ENCODE assay signal across 23 cellular contexts in the genomic region with DNA sequence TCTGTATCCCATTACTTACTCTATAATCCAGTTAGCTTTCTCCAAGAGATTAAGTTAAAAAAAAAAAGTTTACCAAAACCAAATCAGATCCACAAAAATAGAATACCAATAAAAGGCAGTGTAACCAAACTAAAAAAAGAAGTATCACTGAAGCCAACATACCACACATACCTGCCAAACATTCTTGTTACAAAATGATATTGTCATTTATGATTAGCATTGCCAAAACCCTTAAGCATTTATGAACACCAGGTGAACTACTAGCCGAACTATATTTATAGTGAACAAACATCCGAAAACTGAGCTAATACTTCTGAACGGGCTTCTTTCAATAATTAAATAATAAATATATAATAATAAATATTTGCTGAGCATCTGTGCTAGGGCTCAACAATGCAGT. TPM values are rescaled to one million over a fixed set of nuclear protein-coding genes. Genes with fewer than 3 reads are reported as not detected.
"Had no signal": no experiment of that assay in that cellular context is flagged by ENCODE, and none has a peak within 500 bp of the region (broad histone marks: within the 10 kb centered on the region; RNA-seq: fewer than 3 reads in every experiment).

No MANE protein-coding gene starts in this region.

- H3K4me3 Mint-ChIP-seq: activated naive CD8-positive, alpha-beta T cell; activated T-cell treated with anti-CD3 and anti-CD28 coated beads, Interleukin-2, amount 50 U/mL, for 4 hours; central memory CD8-positive, alpha-beta T cell; mesothelial cell of epicardium; natural killer cell; stimulated activated naive CD8-positive, alpha-beta T cell treated with anti-CD3 and anti-CD28 coated beads, Interleukin-15, Interleukin-2, amounts not matched to agents 100 ng/mL and 50 ng/mL, for 24 hours; WTC11 had no signal

- DNase-seq: activated CD8-positive, alpha-beta memory T cell treated with anti-CD3 and anti-CD28 coated beads, Interleukin-2, amount 50 U/mL, for 48 hours; activated naive CD4-positive, alpha-beta T cell; activated T-cell treated with anti-CD3 and anti-CD28 coated beads, Interleukin-2, amount 50 U/mL, for 4 hours; adrenal gland; brain microvascular endothelial cell; colonic mucosa; kidney; natural killer cell; stimulated activated CD4-positive, alpha-beta T cell treated with anti-CD3 and anti-CD28 coated beads, Interleukin-1b, Interleukin-23, amount 100 ng/mL, for 48 hours; T-helper 1 cell; T-helper 9 cell; thyroid gland; upper lobe of right lung had no signal

- H3K27me3 ChIP-seq: adrenal gland, ascending aorta, brain microvascular endothelial cell, colonic mucosa, dorsolateral prefrontal cortex, thyroid gland, upper lobe of right lung had no signal

- H3K9me3 ChIP-seq: adrenal gland, ascending aorta, colonic mucosa, thyroid gland, upper lobe of right lung had no signal

- H3K4me1 ChIP-seq: adrenal gland, colonic mucosa, upper lobe of right lung had no signal

- H3K27me3 Mint-ChIP-seq: activated naive CD8-positive, alpha-beta T cell; central memory CD8-positive, alpha-beta T cell; progenitor cell of endocrine pancreas; stimulated activated naive CD8-positive, alpha-beta T cell treated with anti-CD3 and anti-CD28 coated beads, Interleukin-15, Interleukin-2, amounts not matched to agents 100 ng/mL and 50 ng/mL, for 24 hours had no signal

- H3K36me3 ChIP-seq: colonic mucosa had no signal

- H3K9me3 Mint-ChIP-seq: activated T-cell treated with anti-CD3 and anti-CD28 coated beads, Interleukin-2, amount 50 U/mL, for 4 hours; activated T-helper 2 cell treated with anti-CD3 and anti-CD28 coated beads, Interferon-gamma antibody, Interleukin-2, Interleukin-4, amounts not matched to agents 10 μg/mL and 5 μg/mL and 100 μg/mL, durations not matched to agents 14 hours and 24 hours and 36 hours; central memory CD8-positive, alpha-beta T cell; mesothelial cell of epicardium; natural killer cell; stimulated activated naive CD8-positive, alpha-beta T cell treated with anti-CD3 and anti-CD28 coated beads, Interleukin-15, Interleukin-2, amounts not matched to agents 100 ng/mL and 50 ng/mL, for 24 hours; WTC11 had no signal

- H3K27ac Mint-ChIP-seq: activated naive CD8-positive, alpha-beta T cell; activated T-helper 2 cell treated with anti-CD3 and anti-CD28 coated beads, Interferon-gamma antibody, Interleukin-2, Interleukin-4, amounts not matched to agents 10 μg/mL and 5 μg/mL and 100 μg/mL, durations not matched to agents 14 hours and 24 hours and 36 hours; mesothelial cell of epicardium; natural killer cell; progenitor cell of endocrine pancreas had no signal

- H3K27ac ChIP-seq: adrenal gland, ascending aorta, brain microvascular endothelial cell, colonic mucosa, dorsolateral prefrontal cortex, skin epidermis, upper lobe of right lung had no signal

- H3K36me3 Mint-ChIP-seq: natural killer cell had no signal

- FAIRE-seq: kidney had no signal

- H3K4me3 ChIP-seq: adrenal gland, ascending aorta, colonic mucosa, dorsolateral prefrontal cortex, skin epidermis, thyroid gland, upper lobe of right lung had no signal

- ATAC-seq: activated T-cell treated with anti-CD3 and anti-CD28 coated beads, Interleukin-2, amount 50 U/mL, for 4 hours; natural killer cell; upper lobe of right lung; WTC11 had no signal

RNA-seq across cellular contexts. Expression of a gene that starts 59.1 kb away (rescaled TPM):
- total RNA-seq: ascending aorta had no signal
